ENCODE assay signal across 8 cellular contexts in genomic region chr19:18450934-18451836, GRCh38. TPM values are rescaled to one million over a fixed set of nuclear protein-coding genes. Genes with fewer than 3 reads are reported as not detected.
DNase-seq lines count a peak whose midpoint lies in the region; ATAC-seq and TF ChIP-seq lines count a peak whose summit lies in the region.

No MANE protein-coding gene starts in this region.

- TF ChIP-seq CTCF in left lung (IDR thresholded peaks at IDR 0.05), result peak; percentile 99

- ATAC-seq in GM21786 (IDR thresholded peaks at IDR 0.05; ENCODE audit: unreplicated experiment), result peak; percentile 47
- ATAC-seq in left lung, result peak; percentile 91
- ATAC-seq in GM19463 (IDR thresholded peaks at IDR 0.05; ENCODE audit: unreplicated experiment), result no peak

- H3K4me3 ChIP-seq in left lung, result no peak overlapping the region

- intact Hi-C loops in left lung (cut with DNase I), result loop anchor here in 1 of 2 donors (10.0 kb wide), 1 partner anchor 394 kb away; no protein-coding TSS in a partner anchor

- H3K27ac ChIP-seq in caudate nucleus (ENCODE audit: low read depth, low read length) (no peak overlapping the region), left lung (no peak overlapping the region)

- DNase-seq in Ammon's horn (ENCODE audit: low spot score), result peak; percentile 85
- peak; percentile 8 for DNase-seq in NCI-H2081 treated with DMSO at 0.1 percent for 48 hours (lab: John Stamatoyannopoulos, UW)
- DNase-seq in activated CD4-positive, CD25-positive, alpha-beta regulatory T cell treated with anti-CD3 and anti-CD28 coated beads, Interleukin-2, amount 50 U/mL, for 72 hours, result peak; percentile 96
- peak in 58 of 61 donors; percentile 33 to 87 (median 73) for DNase-seq in caudate nucleus (lab: John Stamatoyannopoulos, UW)
- peak; percentile 78 to 96 for DNase-seq in left lung
- DNase-seq in stimulated activated CD4-positive, alpha-beta T cell treated with anti-CD3 and anti-CD28 coated beads, Interleukin-4, amount 100 ng/mL, for 48 hours (ENCODE audit: low read depth in 2 of 2), result peak; percentile 79 to 94

- no peaks in the 10 kb centered on the region for H3K27me3 ChIP-seq in left lung

- H3K9me3 ChIP-seq in left lung, result no peaks in the 10 kb centered on the region

- peaks cover 0 to 98% of the 10 kb centered on the region in 2 donors for H3K36me3 ChIP-seq in left lung

- peaks cover 5 to 6% of the 10 kb centered on the region in 2 donors for H3K4me1 ChIP-seq in left lung

RNA-seq across cellular contexts. Expression of gene ISYNA1, which starts 13.3 kb away (rescaled TPM):
- 10 to 100 TPM; 22.8 to 43.9 TPM for total RNA-seq in left lung

RNA-seq across cellular contexts. Expression of gene SSBP4, which starts 32.0 kb away (rescaled TPM):
- total RNA-seq in left lung, result 10 to 100 TPM; 49.8 to 79.9 TPM

RNA-seq across cellular contexts. Expression of gene LRRC25, which starts 53.8 kb away (rescaled TPM):
- 10 to 100 TPM; 14.4 to 53.7 TPM for total RNA-seq in left lung

Comparison
In these comparisons a context has a peak if more than half of its experiments do, and no peak if none do; other contexts are left out.
1. DNase-seq: peak in every context shown above with its lines; median percentile 96 in activated CD4-positive, CD25-positive, alpha-beta regulatory T cell treated with anti-CD3 and anti-CD28 coated beads, Interleukin-2, amount 50 U/mL, for 72 hours; 87 in left lung; 86 in stimulated activated CD4-positive, alpha-beta T cell treated with anti-CD3 and anti-CD28 coated beads, Interleukin-4, amount 100 ng/mL, for 48 hours; 85 in Ammon's horn; 73 in caudate nucleus; 8 in NCI-H2081 treated with DMSO at 0.1 percent for 48 hours.